Comparison of ENCODE assay signal across 1 cellular context in the genomic region with DNA sequence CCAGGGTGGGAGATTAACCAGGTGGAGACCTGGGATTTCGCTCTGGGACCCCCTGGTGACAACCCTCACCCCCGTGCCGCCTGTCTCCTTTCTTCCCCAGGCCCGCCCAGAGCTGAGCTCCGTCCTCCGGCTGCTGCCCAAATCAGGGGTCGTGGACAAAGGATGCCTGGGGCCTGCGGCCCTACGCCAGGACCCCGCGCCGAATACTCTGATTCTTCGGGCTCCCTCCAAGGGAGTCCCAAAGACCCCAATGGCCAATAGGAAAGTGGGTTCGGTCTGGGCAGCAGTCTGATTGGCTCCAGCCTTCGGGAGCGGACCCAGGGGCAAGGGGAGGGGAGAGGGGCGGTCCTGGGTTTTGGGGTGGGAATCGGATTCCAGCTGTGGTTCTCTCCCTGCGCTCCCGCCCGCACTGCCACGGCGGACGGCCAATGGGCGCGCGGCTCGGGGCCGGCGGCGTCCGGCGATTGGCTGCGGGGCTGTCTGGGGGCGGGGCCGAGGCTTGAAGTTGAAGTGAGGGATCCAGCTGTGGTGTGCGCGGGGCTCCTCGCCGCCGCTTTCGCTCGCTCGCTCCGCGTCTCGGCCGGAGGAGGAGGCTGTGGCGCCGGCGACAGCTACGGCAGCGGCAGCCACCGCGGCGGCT.
A peak's percentile ranks its signal among the peaks of the same experiment; 100 is the strongest.
TF ChIP-seq lines count a peak whose summit lies in the region.

CACNA1G (plus strand) TSS at position 531 of the 640 bp plus-strand sequence. CDS start 745 bp downstream, outside the sequence.

TF ChIP-seq in IMR-90, 13 proteins besides CTCF, POLR2A, EP300 and RAD21:
- TF ChIP-seq MAZ (IDR thresholded peaks at IDR 0.05; ENCODE audit: borderline replicate concordance, low read depth, low read length): peak; percentile 72; the same call in 1 of the 2 replicates
- TF ChIP-seq CEBPB (IDR thresholded peaks at IDR 0.05; ENCODE audit: low read depth, low read length): no peak
